ENCODE assay signal across 11 cellular contexts in genomic region chr1:42730988-42731387, GRCh38. TPM values are rescaled to one million over a fixed set of nuclear protein-coding genes. Genes with fewer than 3 reads are reported as not detected.
DNase-seq lines count a peak whose midpoint lies in the region; ATAC-seq, FAIRE-seq and TF ChIP-seq lines count a peak whose summit lies in the region.
"Had no signal": no experiment of that assay in that cellular context is flagged by ENCODE, and none has a peak within 500 bp of the region (broad histone marks: within the 10 kb centered on the region; RNA-seq: fewer than 3 reads in every experiment).

No MANE protein-coding gene starts in this region.

- no peaks in the 10 kb centered on the region for H3K79me2 ChIP-seq in HCT116 (ENCODE audit: insufficient read depth, low read length)
- no peaks in the 10 kb centered on the region for H3K79me2 ChIP-seq in keratinocyte (ENCODE audit: control insufficient read depth, insufficient read depth, low read length)

- H3K9me1 ChIP-seq in keratinocyte (ENCODE audit: control insufficient read depth, extremely low read depth, insufficient read depth, low read length): no peaks in the 10 kb centered on the region

- H3K9me3 ChIP-seq in HCT116 (ENCODE audit: control insufficient read depth in 1 of 2, insufficient read depth in 1 of 2, low read depth in 1 of 2, low read length in 2 of 2): no peaks in the 10 kb centered on the region
- H3K9me3 ChIP-seq in keratinocyte (ENCODE audit: control insufficient read depth, low read depth, low read length): no peaks in the 10 kb centered on the region

- intact Hi-C loops in HCT116 (cut with micrococcal nuclease): loop anchor here (2.0 to 10.0 kb wide), 4 partner anchors 152 to 584 kb away; no protein-coding TSS in a partner anchor

- peak; percentile 34 for FAIRE-seq in keratinocyte (lab: Jason Lieb, UNC)

- POLR2A ChIA-PET in HCT116 (lab: Charles Lee): no interaction called here

- H3K4me3 ChIP-seq in HCT116 (replicated peaks in 1 of 2; ENCODE audit: low read depth in 1 of 2, low read length in 2 of 2) (no peak overlapping the region), keratinocyte (ENCODE audit: control insufficient read depth in 2 of 3, extremely low read depth in 1 of 3, insufficient read depth in 2 of 3, low read depth in 1 of 3, low read length in 3 of 3) (no peak overlapping the region)

- H2AFZ ChIP-seq in HCT116 (ENCODE audit: low read depth, low read length, poor library complexity, severe bottlenecking) (no peak overlapping the region), keratinocyte (ENCODE audit: control insufficient read depth, low read length) (no peak overlapping the region)

- DNase-seq in A172 (ENCODE audit: low spot score) (peak; percentile 19), HCT116 (ENCODE audit: low read depth, low spot score) (peak; percentile 64), keratinocyte (ENCODE audit: low read depth, low spot score) (no peak), NCI-H1417 treated with DMSO at 0.1 percent for 48 hours (lab: John Stamatoyannopoulos, UW) (no peak), NCI-H345 treated with DMSO at 0.1 percent for 48 hours (lab: John Stamatoyannopoulos, UW; ENCODE audit: unreplicated experiment) (no peak)
- DNase-seq in activated CD4-positive, alpha-beta T cell treated with anti-CD3 and anti-CD28 coated beads for 4 hours: peak; percentile 38 to 49
- DNase-seq: DMS79 treated with DMSO at 0.1 percent for 48 hours, NCI-H774 had no signal

- H3K9ac ChIP-seq in HCT116 (ENCODE audit: low read length) (no peak overlapping the region), keratinocyte (ENCODE audit: control insufficient read depth, extremely low read depth, insufficient read depth, low read length) (no peak overlapping the region)

- RAD21 ChIA-PET in HCT116 (lab: Charles Lee; ENCODE audit: low non-redundant PET in 1 of 2, low total read pairs in 2 of 2, uncharacterized antibody in 2 of 2, unreplicated experiment in 2 of 2): no interaction called here

- no peak for TF ChIP-seq POLR2A in HCT116 (IDR thresholded peaks at IDR 0.05; ENCODE audit: borderline replicate concordance, extremely low read depth, insufficient read depth, insufficient read length)

- ATAC-seq in HCT116: peak; percentile 84
- no peak for ATAC-seq in HG03175 (IDR thresholded peaks at IDR 0.05; ENCODE audit: unreplicated experiment)
- no peak for ATAC-seq in HG03159 (IDR thresholded peaks at IDR 0.05; ENCODE audit: unreplicated experiment)

- dilution Hi-C loops in keratinocyte (cut with MboI; ENCODE audit: extremely low pct_ligation_motif_present, low sequenced_read_pairs): no loop called here

- no TSS peak for BruUV-seq in HCT116 (replicated peaks; lab: Mats Ljungman, UMichigan)

- H3K4me2 ChIP-seq in HCT116 (ENCODE audit: low read length) (peak overlapping the region; percentile 36; the same call in 1 of the 2 replicates), keratinocyte (ENCODE audit: control insufficient read depth, extremely low read depth, insufficient read depth, low read depth, low read length) (no peak overlapping the region)

- no peaks in the 10 kb centered on the region for H3K27me3 ChIP-seq in HCT116 (ENCODE audit: insufficient read depth, low read length)
- no peaks in the 10 kb centered on the region for H3K27me3 ChIP-seq in keratinocyte (ENCODE audit: control insufficient read depth, extremely low read depth, insufficient read depth, low read length)

- CTCF ChIA-PET in HCT116 (lab: Charles Lee): interaction anchor here (0.6 to 2.4 kb wide), 4 partner anchors 35 to 557 kb away, joined by 3 to 15 read pairs (median 6); partner anchors contain the start of gene P3H1

- TF ChIP-seq CTCF in HCT116 (IDR thresholded peaks at IDR 0.05 in 2 of 3, conservative IDR thresholded peaks at IDR 0.05 in 1 of 3; ENCODE audit: borderline replicate concordance in 1 of 3, insufficient read depth in 1 of 3, low read depth in 2 of 3, low read length in 2 of 3) (peak; percentile 53 to 85 (median 58)), keratinocyte (optimal IDR thresholded peaks at IDR 0.05 in 1 of 3, IDR thresholded peaks at IDR 0.05 in 1 of 3, conservative IDR thresholded peaks at IDR 0.05 in 1 of 3; ENCODE audit: extremely low read depth in 1 of 3, insufficient read depth in 2 of 3, low read length in 3 of 3) (peak in 1 of 3 experiments; percentile 54)

- H3K4me1 ChIP-seq in HCT116 (ENCODE audit: control insufficient read depth in 1 of 2, insufficient read depth in 2 of 2, low read length in 2 of 2) (peaks cover 4 to 6% of the 10 kb centered on the region in 2 experiments), keratinocyte (ENCODE audit: control insufficient read depth, extremely low read depth, insufficient read depth, low read length) (peaks cover 12% of the 10 kb centered on the region)

- peak; percentile 94 for TF ChIP-seq RAD21 in HCT116 (IDR thresholded peaks at IDR 0.05; ENCODE audit: low read depth)

- no peaks in the 10 kb centered on the region for H3K9me2 ChIP-seq in HCT116 (ENCODE audit: insufficient read depth)

- no peaks in the 10 kb centered on the region for H3K36me3 ChIP-seq in HCT116 (ENCODE audit: control insufficient read depth in 1 of 2, insufficient read depth in 2 of 2, low read length in 2 of 2)
- no peaks in the 10 kb centered on the region for H3K36me3 ChIP-seq in keratinocyte (ENCODE audit: control insufficient read depth in 2 of 2, extremely low read depth in 1 of 2, insufficient read depth in 2 of 2, low read length in 2 of 2)

- H3K27ac ChIP-seq in HCT116 (ENCODE audit: low read depth, low read length): no peak overlapping the region
- no peak overlapping the region for H3K27ac ChIP-seq in keratinocyte (ENCODE audit: control insufficient read depth, insufficient read depth, low read length)

- no peaks in the 10 kb centered on the region for H4K20me1 ChIP-seq in HCT116 (ENCODE audit: insufficient read depth)
- H4K20me1 ChIP-seq in keratinocyte (ENCODE audit: control insufficient read depth, extremely low read depth, insufficient read depth, low read length): no peaks in the 10 kb centered on the region

RNA-seq across cellular contexts. Expression of gene CLDN19, which starts 9.0 kb away (rescaled TPM):
- total RNA-seq in A172 (2014; rRNA removed; shearing (Covaris generic)): not detected in 2 replicates
- total RNA-seq in HCT116 (2021; ENCODE audit: unreplicated experiment): not detected
- not detected in 2 replicates for polyA plus RNA-seq in HCT116 (2012)
- 0.06 TPM in 1 of 3 replicates, not detected in the others for polyA plus RNA-seq in keratinocyte
- polyA plus RNA-seq in keratinocyte (2011; ENCODE audit: low read depth): not detected
- polyA plus RNA-seq in keratinocyte (2011; cell fraction: cytosol; rRNA removed): not detected in 2 replicates
- polyA plus RNA-seq in keratinocyte (2011; cell fraction: nucleus; rRNA removed): not detected in 2 replicates
- polyA plus RNA-seq in keratinocyte (2012; ENCODE audit: low replicate concordance): not detected in 2 replicates
- 0.07 TPM in 1 of 3 replicates, not detected in the others for polyA minus RNA-seq in keratinocyte
- not detected for polyA minus RNA-seq in keratinocyte (2011; cell fraction: cytosol; rRNA and poly(A)+ RNA removed)
- 0.16 TPM in 1 of 2 replicates, not detected in the other for polyA minus RNA-seq in keratinocyte (2011; cell fraction: nucleus; rRNA and poly(A)+ RNA removed)
- total RNA-seq: lung microvascular endothelial cell had no signal

RNA-seq across cellular contexts. Expression of gene P3H1, which starts 35.8 kb away (rescaled TPM):
- 79.5 and 95.5 TPM in 2 replicates for total RNA-seq in A172 (2014; rRNA removed; shearing (Covaris generic))
- total RNA-seq in HCT116 (2021; ENCODE audit: unreplicated experiment): 32.9 TPM
- polyA plus RNA-seq in HCT116 (2012): 23.8 and 28.6 TPM in 2 replicates
- 24.4 to 34.1 TPM (median 34.0 TPM) in 3 replicates for polyA plus RNA-seq in keratinocyte
- polyA plus RNA-seq in keratinocyte (2011; ENCODE audit: low read depth): 5.4 TPM
- polyA plus RNA-seq in keratinocyte (2011; cell fraction: cytosol; rRNA removed): 11.8 and 17.2 TPM in 2 replicates
- polyA plus RNA-seq in keratinocyte (2011; cell fraction: nucleus; rRNA removed): 72.1 and 80.9 TPM in 2 replicates
- polyA plus RNA-seq in keratinocyte (2012; ENCODE audit: low replicate concordance): 8.7 and 25.3 TPM in 2 replicates
- 36.5 to 45.8 TPM (median 36.6 TPM) in 3 replicates for polyA minus RNA-seq in keratinocyte
- 48.2 TPM for polyA minus RNA-seq in keratinocyte (2011; cell fraction: cytosol; rRNA and poly(A)+ RNA removed)
- 53.0 and 59.9 TPM in 2 replicates for polyA minus RNA-seq in keratinocyte (2011; cell fraction: nucleus; rRNA and poly(A)+ RNA removed)

RNA-seq across cellular contexts. Expression of gene C1orf50, which starts 36.1 kb away (rescaled TPM):
- total RNA-seq in A172 (2014; rRNA removed; shearing (Covaris generic)): 3.1 and 6.1 TPM in 2 replicates
- total RNA-seq in HCT116 (2021; ENCODE audit: unreplicated experiment): 5.8 TPM
- 1.2 and 1.8 TPM in 2 replicates for polyA plus RNA-seq in HCT116 (2012)
- 6.1 to 9.8 TPM (median 9.6 TPM) in 3 replicates for polyA plus RNA-seq in keratinocyte
- 1.3 TPM for polyA plus RNA-seq in keratinocyte (2011; ENCODE audit: low read depth)
- 6.9 and 13.6 TPM in 2 replicates for polyA plus RNA-seq in keratinocyte (2011; cell fraction: cytosol; rRNA removed)
- polyA plus RNA-seq in keratinocyte (2011; cell fraction: nucleus; rRNA removed): 4.9 and 6.0 TPM in 2 replicates
- polyA plus RNA-seq in keratinocyte (2012; ENCODE audit: low replicate concordance): 2.0 and 3.2 TPM in 2 replicates
- 0.33 to 4.0 TPM (median 2.7 TPM) in 3 replicates for polyA minus RNA-seq in keratinocyte
- polyA minus RNA-seq in keratinocyte (2011; cell fraction: cytosol; rRNA and poly(A)+ RNA removed): 1.2 TPM
- polyA minus RNA-seq in keratinocyte (2011; cell fraction: nucleus; rRNA and poly(A)+ RNA removed): 0.95 and 1.3 TPM in 2 replicates

RNA-seq across cellular contexts. Expression of gene YBX1, which starts 48.8 kb away (rescaled TPM):
- total RNA-seq in A172 (2014; rRNA removed; shearing (Covaris generic)): 744 and 821 TPM in 2 replicates
- total RNA-seq in HCT116 (2021; ENCODE audit: unreplicated experiment): 1,009 TPM
- polyA plus RNA-seq in HCT116 (2012): 986 and 1,086 TPM in 2 replicates
- 630 to 1,162 TPM (median 1,066 TPM) in 3 replicates for polyA plus RNA-seq in keratinocyte
- polyA plus RNA-seq in keratinocyte (2011; ENCODE audit: low read depth): 243 TPM
- polyA plus RNA-seq in keratinocyte (2011; cell fraction: cytosol; rRNA removed): 1,344 and 1,449 TPM in 2 replicates
- 186 and 230 TPM in 2 replicates for polyA plus RNA-seq in keratinocyte (2011; cell fraction: nucleus; rRNA removed)
- polyA plus RNA-seq in keratinocyte (2012; ENCODE audit: low replicate concordance): 463 and 1,137 TPM in 2 replicates
- polyA minus RNA-seq in keratinocyte: 244 to 426 TPM (median 260 TPM) in 3 replicates
- polyA minus RNA-seq in keratinocyte (2011; cell fraction: cytosol; rRNA and poly(A)+ RNA removed): 513 TPM
- polyA minus RNA-seq in keratinocyte (2011; cell fraction: nucleus; rRNA and poly(A)+ RNA removed): 37.6 and 63.8 TPM in 2 replicates

RNA-seq across cellular contexts. Expression of gene TMEM269, which starts 53.8 kb away (rescaled TPM):
- 0.05 TPM in 1 of 2 replicates, not detected in the other for total RNA-seq in A172 (2014; rRNA removed; shearing (Covaris generic))
- total RNA-seq in HCT116 (2021; ENCODE audit: unreplicated experiment): 0.34 TPM
- polyA plus RNA-seq in HCT116 (2012): 0.23 and 0.35 TPM in 2 replicates
- polyA plus RNA-seq in keratinocyte: 0.12 TPM in 1 of 3 replicates, not detected in the others
- polyA plus RNA-seq in keratinocyte (2011; ENCODE audit: low read depth): 0.07 TPM
- 0.02 TPM in 1 of 2 replicates, not detected in the other for polyA plus RNA-seq in keratinocyte (2011; cell fraction: cytosol; rRNA removed)
- 0.12 and 0.18 TPM in 2 replicates for polyA plus RNA-seq in keratinocyte (2011; cell fraction: nucleus; rRNA removed)
- 0.23 TPM in 1 of 2 replicates, not detected in the other for polyA plus RNA-seq in keratinocyte (2012; ENCODE audit: low replicate concordance)
- not detected in 3 replicates for polyA minus RNA-seq in keratinocyte
- polyA minus RNA-seq in keratinocyte (2011; cell fraction: cytosol; rRNA and poly(A)+ RNA removed): not detected
- not detected in 2 replicates for polyA minus RNA-seq in keratinocyte (2011; cell fraction: nucleus; rRNA and poly(A)+ RNA removed)
- total RNA-seq: lung microvascular endothelial cell had no signal

Comparison
In these comparisons a context has a peak if more than half of its experiments do, and no peak if none do; other contexts are left out.
1. DNase-seq: peak in A172 (single experiment), HCT116 (single experiment) and activated CD4-positive, alpha-beta T cell treated with anti-CD3 and anti-CD28 coated beads for 4 hours (2 of 2); none in keratinocyte (single experiment), NCI-H1417 treated with DMSO at 0.1 percent for 48 hours (single experiment) and NCI-H345 treated with DMSO at 0.1 percent for 48 hours (single experiment).